ENCODE assay signal across 1 cellular context in the genomic region with DNA sequence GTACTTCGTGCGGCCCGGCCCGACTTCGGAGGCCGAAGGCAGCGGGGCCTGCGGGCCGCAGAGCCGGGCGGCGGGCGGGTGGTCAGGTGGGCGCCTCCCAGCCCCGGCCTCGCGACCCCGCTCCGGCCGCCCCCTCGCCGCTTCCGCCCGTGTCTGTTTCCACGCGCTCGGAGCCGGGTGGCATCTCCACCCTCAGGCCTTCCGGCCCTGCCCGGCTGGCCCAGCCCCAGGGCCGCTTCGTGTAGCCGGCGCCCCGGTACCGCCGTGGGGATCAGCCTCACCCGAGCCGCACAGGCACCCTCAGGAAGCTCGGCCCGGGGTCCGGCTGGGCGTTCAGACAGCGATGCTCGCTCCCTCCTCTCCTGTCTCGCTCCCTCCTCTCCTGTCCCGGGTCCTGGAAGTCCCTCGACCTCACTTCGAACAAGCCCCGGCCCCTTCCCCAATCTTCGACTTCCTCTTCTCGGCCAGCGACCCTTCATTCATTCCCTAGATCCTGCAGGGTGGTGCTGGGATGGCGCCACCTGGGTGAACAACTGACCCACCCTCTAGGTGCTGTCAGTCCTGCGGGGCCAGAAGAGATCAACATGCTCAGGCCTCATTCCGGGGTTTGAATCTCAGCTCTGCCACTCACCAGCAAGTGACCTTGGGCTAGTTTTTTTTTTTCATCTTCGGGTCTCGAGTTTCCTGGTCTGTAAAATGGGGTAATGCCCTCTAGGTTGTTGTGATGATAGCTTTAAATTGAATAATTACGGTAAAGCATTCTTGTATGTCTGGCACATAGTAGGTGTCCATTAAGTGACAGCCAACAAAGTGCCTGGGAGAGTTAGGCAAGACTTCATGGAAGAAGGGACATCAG.
TF ChIP-seq lines count a peak whose summit lies in the region.

No MANE protein-coding gene starts in this region.

TF ChIP-seq in HEK293, 187 proteins besides CTCF, POLR2A, EP300 and RAD21 (continued from another document):
- TF ChIP-seq, protein P1, sequence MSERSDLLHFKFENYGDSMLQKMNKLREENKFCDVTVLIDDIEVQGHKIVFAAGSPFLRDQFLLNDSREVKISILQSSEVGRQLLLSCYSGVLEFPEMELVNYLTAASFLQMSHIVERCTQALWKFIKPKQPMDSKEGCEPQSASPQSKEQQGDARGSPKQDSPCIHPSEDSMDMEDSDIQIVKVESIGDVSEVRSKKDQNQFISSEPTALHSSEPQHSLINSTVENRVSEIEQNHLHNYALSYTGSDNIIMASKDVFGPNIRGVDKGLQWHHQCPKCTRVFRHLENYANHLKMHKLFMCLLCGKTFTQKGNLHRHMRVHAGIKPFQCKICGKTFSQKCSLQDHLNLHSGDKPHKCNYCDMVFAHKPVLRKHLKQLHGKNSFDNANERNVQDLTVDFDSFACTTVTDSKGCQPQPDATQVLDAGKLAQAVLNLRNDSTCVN (tag by site-specific recombination; optimal IDR thresholded peaks at IDR 0.05) = peak; percentile 65
- TF ChIP-seq ZBTB17 (tag by site-specific recombination; IDR thresholded peaks at IDR 0.05) (peak; percentile 88), ZNF23 (tag by site-specific recombination; IDR thresholded peaks at IDR 0.05; ENCODE audit: borderline replicate concordance) (no peak), EGR2 (tag by site-specific recombination; IDR thresholded peaks at IDR 0.05; ENCODE audit: low read depth) (no peak), ZNF223 (tag by site-specific recombination; IDR thresholded peaks at IDR 0.05) (no peak), ZNF335 (tag by site-specific recombination; conservative IDR thresholded peaks at IDR 0.05) (peak; percentile 73), MEIS1 (CRISPR knock-in tag; IDR thresholded peaks at IDR 0.05; ENCODE audit: borderline replicate concordance) (0 out of 2 replicates have a peak, but pooled peaks have one; percentile 47), ZNF654 (tag by site-specific recombination; IDR thresholded peaks at IDR 0.05; ENCODE audit: low read depth) (no peak), KLF8 (tag by site-specific recombination; IDR thresholded peaks at IDR 0.05) (0 out of 2 replicates have a peak, but pooled peaks have one; percentile 20), ZNF561 (tag by site-specific recombination; IDR thresholded peaks at IDR 0.05; ENCODE audit: borderline replicate concordance) (no peak), KLF7 (tag by site-specific recombination; IDR thresholded peaks at IDR 0.05; ENCODE audit: borderline replicate concordance) (no peak), ZNF114 (tag by site-specific recombination; IDR thresholded peaks at IDR 0.05) (no peak), ZNF174 (tag by site-specific recombination; IDR thresholded peaks at IDR 0.05) (no peak), ZNF24 (tag by site-specific recombination; IDR thresholded peaks at IDR 0.05) (peak; percentile 88)
- TF ChIP-seq, protein P2, sequence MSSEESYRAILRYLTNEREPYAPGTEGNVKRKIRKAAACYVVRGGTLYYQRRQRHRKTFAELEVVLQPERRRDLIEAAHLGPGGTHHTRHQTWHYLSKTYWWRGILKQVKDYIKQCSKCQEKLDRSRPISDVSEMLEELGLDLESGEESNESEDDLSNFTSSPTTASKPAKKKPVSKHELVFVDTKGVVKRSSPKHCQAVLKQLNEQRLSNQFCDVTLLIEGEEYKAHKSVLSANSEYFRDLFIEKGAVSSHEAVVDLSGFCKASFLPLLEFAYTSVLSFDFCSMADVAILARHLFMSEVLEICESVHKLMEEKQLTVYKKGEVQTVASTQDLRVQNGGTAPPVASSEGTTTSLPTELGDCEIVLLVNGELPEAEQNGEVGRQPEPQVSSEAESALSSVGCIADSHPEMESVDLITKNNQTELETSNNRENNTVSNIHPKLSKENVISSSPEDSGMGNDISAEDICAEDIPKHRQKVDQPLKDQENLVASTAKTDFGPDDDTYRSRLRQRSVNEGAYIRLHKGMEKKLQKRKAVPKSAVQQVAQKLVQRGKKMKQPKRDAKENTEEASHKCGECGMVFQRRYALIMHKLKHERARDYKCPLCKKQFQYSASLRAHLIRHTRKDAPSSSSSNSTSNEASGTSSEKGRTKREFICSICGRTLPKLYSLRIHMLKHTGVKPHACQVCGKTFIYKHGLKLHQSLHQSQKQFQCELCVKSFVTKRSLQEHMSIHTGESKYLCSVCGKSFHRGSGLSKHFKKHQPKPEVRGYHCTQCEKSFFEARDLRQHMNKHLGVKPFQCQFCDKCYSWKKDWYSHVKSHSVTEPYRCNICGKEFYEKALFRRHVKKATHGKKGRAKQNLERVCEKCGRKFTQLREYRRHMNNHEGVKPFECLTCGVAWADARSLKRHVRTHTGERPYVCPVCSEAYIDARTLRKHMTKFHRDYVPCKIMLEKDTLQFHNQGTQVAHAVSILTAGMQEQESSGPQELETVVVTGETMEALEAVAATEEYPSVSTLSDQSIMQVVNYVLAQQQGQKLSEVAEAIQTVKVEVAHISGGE (tag by site-specific recombination; conservative IDR thresholded peaks at IDR 0.05; ENCODE audit: low read depth) = peak; percentile 33
- TF ChIP-seq, protein P3, sequence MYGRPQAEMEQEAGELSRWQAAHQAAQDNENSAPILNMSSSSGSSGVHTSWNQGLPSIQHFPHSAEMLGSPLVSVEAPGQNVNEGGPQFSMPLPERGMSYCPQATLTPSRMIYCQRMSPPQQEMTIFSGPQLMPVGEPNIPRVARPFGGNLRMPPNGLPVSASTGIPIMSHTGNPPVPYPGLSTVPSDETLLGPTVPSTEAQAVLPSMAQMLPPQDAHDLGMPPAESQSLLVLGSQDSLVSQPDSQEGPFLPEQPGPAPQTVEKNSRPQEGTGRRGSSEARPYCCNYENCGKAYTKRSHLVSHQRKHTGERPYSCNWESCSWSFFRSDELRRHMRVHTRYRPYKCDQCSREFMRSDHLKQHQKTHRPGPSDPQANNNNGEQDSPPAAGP (tag by site-specific recombination; IDR thresholded peaks at IDR 0.05) = no peak
- TF ChIP-seq, protein P4, sequence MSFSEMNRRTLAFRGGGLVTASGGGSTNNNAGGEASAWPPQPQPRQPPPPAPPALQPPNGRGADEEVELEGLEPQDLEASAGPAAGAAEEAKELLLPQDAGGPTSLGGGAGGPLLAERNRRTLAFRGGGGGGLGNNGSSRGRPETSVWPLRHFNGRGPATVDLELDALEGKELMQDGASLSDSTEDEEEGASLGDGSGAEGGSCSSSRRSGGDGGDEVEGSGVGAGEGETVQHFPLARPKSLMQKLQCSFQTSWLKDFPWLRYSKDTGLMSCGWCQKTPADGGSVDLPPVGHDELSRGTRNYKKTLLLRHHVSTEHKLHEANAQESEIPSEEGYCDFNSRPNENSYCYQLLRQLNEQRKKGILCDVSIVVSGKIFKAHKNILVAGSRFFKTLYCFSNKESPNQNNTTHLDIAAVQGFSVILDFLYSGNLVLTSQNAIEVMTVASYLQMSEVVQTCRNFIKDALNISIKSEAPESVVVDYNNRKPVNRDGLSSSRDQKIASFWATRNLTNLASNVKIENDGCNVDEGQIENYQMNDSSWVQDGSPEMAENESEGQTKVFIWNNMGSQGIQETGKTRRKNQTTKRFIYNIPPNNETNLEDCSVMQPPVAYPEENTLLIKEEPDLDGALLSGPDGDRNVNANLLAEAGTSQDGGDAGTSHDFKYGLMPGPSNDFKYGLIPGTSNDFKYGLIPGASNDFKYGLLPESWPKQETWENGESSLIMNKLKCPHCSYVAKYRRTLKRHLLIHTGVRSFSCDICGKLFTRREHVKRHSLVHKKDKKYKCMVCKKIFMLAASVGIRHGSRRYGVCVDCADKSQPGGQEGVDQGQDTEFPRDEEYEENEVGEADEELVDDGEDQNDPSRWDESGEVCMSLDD (tag by site-specific recombination; IDR thresholded peaks at IDR 0.05) = no peak
TF ChIP-seq in HEK293: peak in this region for 13.
